ENCODE assay signal across 11 cellular contexts in the genomic region with DNA sequence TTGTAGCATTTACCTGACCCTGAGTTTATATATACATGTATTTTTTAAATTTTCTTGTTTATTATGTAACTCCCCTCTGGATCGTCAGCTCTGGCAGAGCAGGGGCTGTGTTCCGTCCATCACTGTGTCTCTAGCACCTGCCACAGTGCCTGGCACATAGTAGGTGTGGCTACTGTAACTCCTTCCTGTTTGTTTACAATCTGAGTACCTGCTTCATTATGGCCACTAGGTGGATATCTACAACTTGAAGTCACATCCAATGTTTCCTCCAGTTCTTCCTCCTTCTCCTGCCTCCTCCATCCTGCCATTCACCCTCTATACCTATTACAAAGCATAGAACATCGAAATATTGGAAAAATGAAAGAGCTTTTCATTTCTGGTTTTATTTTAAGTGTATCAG. TPM values are rescaled to one million over a fixed set of nuclear protein-coding genes. Genes with fewer than 3 reads are reported as not detected.
DNase-seq lines count a peak whose midpoint lies in the region; ATAC-seq, FAIRE-seq and TF ChIP-seq lines count a peak whose summit lies in the region.
"Had no signal": no experiment of that assay in that cellular context is flagged by ENCODE, and none has a peak within 500 bp of the region (broad histone marks: within the 10 kb centered on the region; RNA-seq: fewer than 3 reads in every experiment).

No MANE protein-coding gene starts in this region.

- FAIRE-seq in RCC 7860 (lab: Jason Lieb, UNC): no peak

- H3K27me3 ChIP-seq in mammary epithelial cell (ENCODE audit: insufficient read depth, low read length): no peaks in the 10 kb centered on the region
- H3K27me3 ChIP-seq in H7 (ENCODE audit: control insufficient read depth, insufficient read depth, low read length): no peaks in the 10 kb centered on the region
- no peaks in the 10 kb centered on the region for H3K27me3 ChIP-seq in aorta (ENCODE audit: control insufficient read depth in 1 of 2, insufficient read depth in 2 of 2, low read length in 1 of 2)
- H3K27me3 ChIP-seq in effector memory CD4-positive, alpha-beta T cell (replicated peaks; ENCODE audit: control insufficient read depth, insufficient read depth, low read length, poor library complexity, severe bottlenecking): no peaks in the 10 kb centered on the region

- no peak overlapping the region for H3K9ac ChIP-seq in mammary epithelial cell (ENCODE audit: insufficient read depth, low read length)

- no peak overlapping the region for H2AFZ ChIP-seq in mammary epithelial cell (ENCODE audit: low read depth, low read length)

- H3K4me2 ChIP-seq in mammary epithelial cell (ENCODE audit: insufficient read depth, low read depth, low read length): no peak overlapping the region

- H3K4me1 Mint-ChIP-seq in MCF 10A (ENCODE audit: insufficient read depth, unreplicated experiment): peaks cover 4% of the 10 kb centered on the region
- no peaks in the 10 kb centered on the region for H3K4me1 Mint-ChIP-seq in type B pancreatic cell (ENCODE audit: unreplicated experiment)

- H3K79me2 ChIP-seq in mammary epithelial cell (ENCODE audit: insufficient read depth, low read length): no peaks in the 10 kb centered on the region

- H3K27ac Mint-ChIP-seq in MCF 10A (ENCODE audit: low read depth, unreplicated experiment) (no peak overlapping the region), type B pancreatic cell (no peak overlapping the region)
- H3K27ac Mint-ChIP-seq: activated naive CD4-positive, alpha-beta T cell treated with anti-CD3 and anti-CD28 coated beads, Interleukin-2, amount 50 U/mL, for 24 hours had no signal

- BruUV-seq in MCF 10A (replicated peaks; lab: Mats Ljungman, UMichigan) (no TSS peak), mammary epithelial cell (replicated peaks; lab: Mats Ljungman, UMichigan) (no TSS peak)

- H3K4me3 ChIP-seq in mammary epithelial cell (replicated peaks in 1 of 3; ENCODE audit: insufficient read depth in 1 of 3, low read depth in 2 of 3, low read length in 3 of 3) (no peak overlapping the region), H7 (ENCODE audit: insufficient read depth, low read depth, low read length) (no peak overlapping the region), aorta (ENCODE audit: low read length in 2 of 2) (no peak overlapping the region)
- H3K4me3 ChIP-seq in effector memory CD4-positive, alpha-beta T cell (ENCODE audit: insufficient read depth, low read depth, low read length, poor library complexity, severe bottlenecking): no peak overlapping the region
- H3K4me3 ChIP-seq: MG63 had no signal

- ATAC-seq in aorta (ENCODE audit: low FRiP score): no peak

- H3K36me3 Mint-ChIP-seq in MCF 10A (ENCODE audit: insufficient read depth, unreplicated experiment): no peaks in the 10 kb centered on the region
- no peaks in the 10 kb centered on the region for H3K36me3 Mint-ChIP-seq in type B pancreatic cell
- H3K36me3 Mint-ChIP-seq: activated naive CD4-positive, alpha-beta T cell treated with anti-CD3 and anti-CD28 coated beads, Interleukin-2, amount 50 U/mL, for 24 hours had no signal

- POLR2A ChIA-PET in MCF 10A (lab: Yijun Ruan, JAX): no interaction called here

- in situ Hi-C loops in mammary epithelial cell (cut with MboI; ENCODE audit: low sequenced_read_pairs in 2 of 2): no loop called here

- DNase-seq in MCF 10A (ENCODE audit: unreplicated experiment) (no peak), mammary epithelial cell (no peak), H7 (peak; percentile 15), RCC 7860 (ENCODE audit: low spot score) (peak; percentile 21), type B pancreatic cell (ENCODE audit: extremely low spot score, unreplicated experiment) (no peak), aorta (no peak), GM03348 (ENCODE audit: low spot score) (no peak)
- DNase-seq in effector memory CD4-positive, alpha-beta T cell: no peak
- DNase-seq: MG63 had no signal

- CTCF ChIA-PET in MCF 10A (lab: Yijun Ruan, JAX): interaction anchor here (0.5 to 2.0 kb wide), 10 partner anchors 11 to 921 kb away, joined by 3 to 15 read pairs (median 4); no protein-coding TSS in a partner anchor
- CTCF ChIA-PET in mammary epithelial cell (lab: Charles Lee; ENCODE audit: low non-redundant PET): no interaction called here

- no peaks in the 10 kb centered on the region for H3K4me1 ChIP-seq in mammary epithelial cell (ENCODE audit: insufficient read depth, low read length)
- no peaks in the 10 kb centered on the region for H3K4me1 ChIP-seq in aorta (ENCODE audit: control insufficient read depth in 1 of 2, insufficient read depth in 2 of 2, low read length in 2 of 2)
- no peaks in the 10 kb centered on the region for H3K4me1 ChIP-seq in effector memory CD4-positive, alpha-beta T cell (ENCODE audit: control insufficient read depth, insufficient read depth, low read length, poor library complexity, severe bottlenecking)

- WGBS in mammary epithelial cell (ENCODE audit: low coverage, missing lambda C conversion rate): 70% methylated on average over 3 of the region's 3 CpGs
- 83 to 84% methylated on average over 3 of the region's 3 CpGs for WGBS in aorta, 2 donors

- no peaks in the 10 kb centered on the region for H3K27me3 Mint-ChIP-seq in MCF 10A (ENCODE audit: insufficient read depth, unreplicated experiment)
- peaks cover 3% of the 10 kb centered on the region for H3K27me3 Mint-ChIP-seq in type B pancreatic cell
- H3K27me3 Mint-ChIP-seq: activated naive CD4-positive, alpha-beta T cell treated with anti-CD3 and anti-CD28 coated beads, Interleukin-2, amount 50 U/mL, for 24 hours had no signal

- H4K20me1 ChIP-seq in mammary epithelial cell (ENCODE audit: insufficient read depth, low read length): no peaks in the 10 kb centered on the region

- H3K27ac ChIP-seq in mammary epithelial cell (ENCODE audit: insufficient read depth, low read depth, low read length) (no peak overlapping the region), aorta (ENCODE audit: low read depth in 1 of 2, low read length in 2 of 2) (no peak overlapping the region)
- H3K27ac ChIP-seq in effector memory CD4-positive, alpha-beta T cell (ENCODE audit: insufficient read depth, low read length, poor library complexity, severe bottlenecking): no peak overlapping the region

- dilution Hi-C loops in mammary epithelial cell (cut with HindIII; ENCODE audit: low sequenced_read_pairs): no loop called here

- H3K9me3 Mint-ChIP-seq in MCF 10A (ENCODE audit: unreplicated experiment): no peaks in the 10 kb centered on the region
- no peaks in the 10 kb centered on the region for H3K9me3 Mint-ChIP-seq in type B pancreatic cell
- H3K9me3 Mint-ChIP-seq: activated naive CD4-positive, alpha-beta T cell treated with anti-CD3 and anti-CD28 coated beads, Interleukin-2, amount 50 U/mL, for 24 hours; T-helper 1 cell treated with Interleukin-12 subunit alpha and Interleukin-12 subunit beta and Interleukin-4 antibody, amounts not matched to agents 30 μg/mL and 1 μg/mL, for 36 hours had no signal

- H3K9me3 ChIP-seq in mammary epithelial cell (replicated peaks; ENCODE audit: insufficient read depth, low read length) (peaks cover 14% of the 10 kb centered on the region), aorta (ENCODE audit: control insufficient read depth, low read length) (no peaks in the 10 kb centered on the region)
- no peaks in the 10 kb centered on the region for H3K9me3 ChIP-seq in effector memory CD4-positive, alpha-beta T cell (ENCODE audit: control insufficient read depth, low read length)
- H3K9me3 ChIP-seq: MG63 had no signal

- peak; percentile 43 for TF ChIP-seq CTCF in MCF 10A (IDR thresholded peaks at IDR 0.05; ENCODE audit: unreplicated experiment)
- TF ChIP-seq CTCF in mammary epithelial cell (conservative IDR thresholded peaks at IDR 0.05 in 1 of 2, IDR thresholded peaks at IDR 0.05 in 1 of 2; ENCODE audit: extremely low read depth in 1 of 2, insufficient read depth in 1 of 2, low read depth in 1 of 2, low read length in 2 of 2): no peak
- TF ChIP-seq CTCF in type B pancreatic cell (conservative IDR thresholded peaks at IDR 0.05): peak; percentile 39

- H3K4me3 Mint-ChIP-seq in MCF 10A (ENCODE audit: unreplicated experiment) (no peak overlapping the region), type B pancreatic cell (no peak overlapping the region)
- H3K4me3 Mint-ChIP-seq: activated naive CD4-positive, alpha-beta T cell treated with anti-CD3 and anti-CD28 coated beads, Interleukin-2, amount 50 U/mL, for 24 hours; T-helper 1 cell treated with Interleukin-12 subunit alpha and Interleukin-12 subunit beta and Interleukin-4 antibody, amounts not matched to agents 30 μg/mL and 1 μg/mL, for 36 hours had no signal

- H3K36me3 ChIP-seq in mammary epithelial cell (ENCODE audit: insufficient read depth, low read length) (no peaks in the 10 kb centered on the region), H7 (replicated peaks; ENCODE audit: control insufficient read depth, insufficient read depth, low read length) (no peaks in the 10 kb centered on the region), aorta (ENCODE audit: control insufficient read depth in 1 of 2, insufficient read depth in 2 of 2, low read length in 1 of 2) (no peaks in the 10 kb centered on the region)
- H3K36me3 ChIP-seq in effector memory CD4-positive, alpha-beta T cell (ENCODE audit: control insufficient read depth, insufficient read depth, low read length): no peaks in the 10 kb centered on the region
- H3K36me3 ChIP-seq: MG63 had no signal

- intact Hi-C loops in MCF 10A (cut with micrococcal nuclease) (loop anchor here (1.0 to 2.0 kb wide), 2 partner anchors 191 to 297 kb away; no protein-coding TSS in a partner anchor), mammary epithelial cell (cut with micrococcal nuclease) (no loop called here), aorta (cut with DNase I) (no loop called here)

RNA-seq across cellular contexts. Expression of a gene that starts 14.2 kb away (rescaled TPM):
- total RNA-seq in MCF 10A (2022) (not detected in 2 replicates), mammary epithelial cell (not detected), type B pancreatic cell (ENCODE audit: low replicate concordance) (not detected in 2 replicates), aorta (not detected)
- polyA plus RNA-seq in mammary epithelial cell (not detected), aorta (under 1 TPM in 1 of 2 donors, not detected in 1; 0.05 TPM)
- not detected for polyA minus RNA-seq in mammary epithelial cell
- total RNA-seq in H7 (2014; rRNA removed; shearing (Covaris generic)): not detected in 2 replicates

Comparison
In these comparisons a context has a peak if more than half of its experiments do, and no peak if none do; other contexts are left out.
1. CTCF ChIP-seq: peak in MCF 10A (single experiment) and type B pancreatic cell (single experiment); none in mammary epithelial cell (0 of 2).
2. DNase-seq: peak in H7 (single experiment) and RCC 7860 (single experiment); none in MCF 10A (single experiment), mammary epithelial cell (single experiment), type B pancreatic cell (single experiment), aorta (0 of 2), effector memory CD4-positive, alpha-beta T cell (0 of 3) and GM03348 (single experiment).